ENCODE assay signal across 20 cellular contexts in genomic region chr4:79673321-79673720, GRCh38.
"Had no signal": no experiment of that assay in that cellular context is flagged by ENCODE, and none has a peak within 500 bp of the region (broad histone marks: within the 10 kb centered on the region; RNA-seq: fewer than 3 reads in every experiment).

No MANE protein-coding gene starts in this region.

- H3K4me3 Mint-ChIP-seq: effector memory CD8-positive, alpha-beta T cell; immature natural killer cell; naive thymus-derived CD4-positive, alpha-beta T cell; nephron progenitor cell; type B pancreatic cell had no signal

- ATAC-seq: effector memory CD8-positive, alpha-beta T cell; foreskin keratinocyte; left cardiac atrium; lower lobe of right lung; naive thymus-derived CD4-positive, alpha-beta T cell; psoas muscle; sciatic nerve had no signal

- H3K4me1 ChIP-seq: foreskin keratinocyte, left ventricle myocardium inferior, lower lobe of right lung, psoas muscle, spleen had no signal

- H3K27me3 Mint-ChIP-seq: effector memory CD8-positive, alpha-beta T cell; naive thymus-derived CD4-positive, alpha-beta T cell; type B pancreatic cell had no signal

- DNase-seq: effector memory CD8-positive, alpha-beta T cell; foreskin keratinocyte; immature natural killer cell; left cardiac atrium; left ventricle myocardium inferior; lower lobe of right lung; mesendoderm; naive thymus-derived CD4-positive, alpha-beta T cell; nephron progenitor cell; psoas muscle; retina; spleen; stimulated activated CD4-positive, alpha-beta T cell treated with anti-CD3 and anti-CD28 coated beads, Interleukin-15, amount 100 ng/mL, for 24 hours; stimulated activated CD4-positive, alpha-beta T cell treated with anti-CD3 and anti-CD28 coated beads, Interleukin-1b, Interleukin-23, amount 100 ng/mL, for 48 hours; stimulated activated CD4-positive, alpha-beta T cell treated with anti-CD3 and anti-CD28 coated beads, Interleukin-4, amount 100 ng/mL, for 24 hours; stimulated activated naive CD4-positive, alpha-beta T cell treated with Interleukin-2 at 50 U/mL for 16 hours had no signal

- FAIRE-seq: keratinocyte, urothelium cell line had no signal

- H3K27ac Mint-ChIP-seq: effector memory CD8-positive, alpha-beta T cell; immature natural killer cell; naive thymus-derived CD4-positive, alpha-beta T cell; nephron progenitor cell; type B pancreatic cell had no signal

- H3K9me3 Mint-ChIP-seq: type B pancreatic cell had no signal

- H3K4me3 ChIP-seq: left ventricle myocardium inferior, lower lobe of right lung, psoas muscle, spleen had no signal

- H3K36me3 Mint-ChIP-seq: immature natural killer cell, type B pancreatic cell had no signal

- H3K27ac ChIP-seq: foreskin keratinocyte, left ventricle myocardium inferior, lower lobe of right lung, psoas muscle, spleen had no signal

- H3K4me1 Mint-ChIP-seq: immature natural killer cell, nephron progenitor cell had no signal

- H3K36me3 ChIP-seq: left ventricle myocardium inferior, lower lobe of right lung, spleen had no signal

- H3K27me3 ChIP-seq: spleen had no signal
